ENCODE assay signal across 8 cellular contexts in the genomic region with DNA sequence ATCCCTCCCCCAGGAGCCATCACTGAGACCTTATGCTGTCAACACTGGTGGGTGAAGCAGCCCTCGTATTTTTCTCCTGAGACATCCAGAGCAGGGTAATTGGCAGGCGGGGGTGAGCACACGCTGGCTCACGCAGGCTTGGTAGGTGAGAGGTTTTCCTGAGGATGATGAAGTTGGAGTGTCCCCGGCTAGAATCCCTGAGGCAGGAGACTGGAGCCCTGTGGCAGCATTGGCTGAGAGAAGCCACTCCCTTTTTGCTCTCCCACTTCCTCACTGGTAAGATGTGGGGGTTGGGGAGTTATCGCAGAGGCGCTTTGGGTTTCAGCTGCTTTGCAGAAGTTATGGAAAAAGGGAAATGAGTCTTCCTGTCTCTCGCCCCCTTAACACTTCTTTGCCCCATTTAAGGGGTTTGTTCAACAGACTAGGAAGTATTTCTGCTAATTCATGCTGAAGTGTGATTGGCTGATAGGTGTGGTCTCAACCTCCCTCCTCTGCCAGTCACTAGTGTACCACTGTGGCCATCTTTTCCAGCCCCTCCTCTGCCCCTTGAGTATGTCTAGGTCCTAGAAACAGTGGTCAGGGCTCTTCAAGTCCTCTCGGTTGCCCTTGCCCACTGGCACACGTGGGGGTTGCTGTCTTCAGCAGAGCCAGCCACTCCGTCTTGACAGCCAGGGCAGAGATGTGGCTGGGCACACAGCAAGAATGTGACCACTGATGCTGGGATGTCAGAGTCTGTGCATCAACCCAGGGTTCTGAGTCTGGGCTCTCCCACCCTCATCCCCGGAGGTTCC. TPM values are rescaled to one million over a fixed set of nuclear protein-coding genes. Genes with fewer than 3 reads are reported as not detected.
A peak's percentile ranks its signal among the peaks of the same experiment; 100 is the strongest.
DNase-seq lines count a peak whose midpoint lies in the region; ATAC-seq and TF ChIP-seq lines count a peak whose summit lies in the region.

No MANE protein-coding gene starts in this region.

- H3K27me3 Mint-ChIP-seq in osteocyte (ENCODE audit: unreplicated experiment) (no peaks in the 10 kb centered on the region), Caco-2 (ENCODE audit: insufficient read depth, unreplicated experiment) (no peaks in the 10 kb centered on the region)

- H3K4me1 ChIP-seq in Caco-2: peaks cover 3% of the 10 kb centered on the region; the same call in 1 of the 2 replicates

- H3K4me3 Mint-ChIP-seq in osteocyte (ENCODE audit: unreplicated experiment) (peak overlapping the region; percentile 51), Caco-2 (ENCODE audit: unreplicated experiment) (no peak overlapping the region)

- no peaks in the 10 kb centered on the region; the same call in 1 of the 2 replicates for H3K36me3 ChIP-seq in Caco-2 (ENCODE audit: control insufficient read depth, insufficient read depth, low read length)

- H3K27me3 ChIP-seq in Caco-2 (replicated peaks; ENCODE audit: control insufficient read depth, insufficient read depth, low read length): no peaks in the 10 kb centered on the region

- CTCF ChIA-PET in Caco-2 (lab: Charles Lee): interaction anchor here (0.5 kb wide), 1 partner anchor 735 kb away, joined by 4 read pairs; no protein-coding TSS in a partner anchor

- H3K27ac Mint-ChIP-seq in osteocyte (ENCODE audit: unreplicated experiment): peak overlapping the region; percentile 82
- H3K27ac Mint-ChIP-seq in Caco-2 (ENCODE audit: unreplicated experiment): no peak overlapping the region

- ATAC-seq in GM19328 (IDR thresholded peaks at IDR 0.05; ENCODE audit: unreplicated experiment): peak; percentile 31
- ATAC-seq in HG03432 (IDR thresholded peaks at IDR 0.05; ENCODE audit: unreplicated experiment): peak; percentile 44

- intact Hi-C loops in Caco-2 (cut with micrococcal nuclease; ENCODE audit: unreplicated experiment): no loop called here

- BruUV-seq in Caco-2 (replicated peaks; lab: Mats Ljungman, UMichigan): no TSS peak

- no peaks in the 10 kb centered on the region for H3K9me3 Mint-ChIP-seq in osteocyte (ENCODE audit: unreplicated experiment)
- H3K9me3 Mint-ChIP-seq in Caco-2 (ENCODE audit: unreplicated experiment): no peaks in the 10 kb centered on the region

- H3K4me1 Mint-ChIP-seq in osteocyte (ENCODE audit: unreplicated experiment) (peaks cover 26% of the 10 kb centered on the region), Caco-2 (ENCODE audit: low read depth, unreplicated experiment) (no peaks in the 10 kb centered on the region)

- POLR2A ChIA-PET in Caco-2 (lab: Charles Lee): no interaction called here

- TF ChIP-seq CTCF in WI38 (IDR thresholded peaks at IDR 0.05; ENCODE audit: low read depth, low read length) (no peak), osteocyte (IDR thresholded peaks at IDR 0.05) (no peak), Caco-2 (IDR thresholded peaks at IDR 0.05; ENCODE audit: insufficient read depth in 1 of 2, low read depth in 1 of 2, low read length in 1 of 2, severe bottlenecking in 1 of 2, unreplicated experiment in 1 of 2) (no peak)

- peaks cover 4% of the 10 kb centered on the region for H3K36me3 Mint-ChIP-seq in osteocyte (ENCODE audit: unreplicated experiment)
- H3K36me3 Mint-ChIP-seq in Caco-2 (ENCODE audit: insufficient read depth, unreplicated experiment): peaks cover 75% of the 10 kb centered on the region

- H3K4me3 ChIP-seq in WI38 (ENCODE audit: low read depth, low read length): peak overlapping the region; percentile 4; the same call in 1 of the 2 replicates
- no peak overlapping the region for H3K4me3 ChIP-seq in Caco-2 (ENCODE audit: low read depth, low read length)

- DNase-seq in Ammon's horn (ENCODE audit: low spot score) (peak; percentile 76), fibroblast of gingiva (ENCODE audit: low read depth) (peak; percentile 59), osteocyte (ENCODE audit: extremely low spot score, unreplicated experiment) (no peak), Caco-2 (no peak), NCI-H524 treated with DMSO at 0.1 percent for 48 hours (lab: John Stamatoyannopoulos, UW) (no peak)

- H3K9me3 ChIP-seq in Caco-2: no peaks in the 10 kb centered on the region

RNA-seq across cellular contexts. Expression of gene ARPC1B, which starts 5.7 kb away (rescaled TPM):
- 76.1 and 84.9 TPM in 2 replicates for total RNA-seq in osteocyte
- 128 and 135 TPM in 2 replicates for total RNA-seq in Caco-2 (2022)

RNA-seq across cellular contexts. Expression of gene PDAP1, which starts 28.2 kb away (rescaled TPM):
- total RNA-seq in osteocyte: 107 and 116 TPM in 2 replicates
- total RNA-seq in Caco-2 (2022): 180 and 191 TPM in 2 replicates

RNA-seq across cellular contexts. Expression of gene BUD31, which starts 28.5 kb away (rescaled TPM):
- 112 and 131 TPM in 2 replicates for total RNA-seq in osteocyte
- total RNA-seq in Caco-2 (2022): 199 and 220 TPM in 2 replicates

RNA-seq across cellular contexts. Expression of gene ARPC1A, which starts 54.5 kb away (rescaled TPM):
- 103 and 105 TPM in 2 replicates for total RNA-seq in osteocyte
- total RNA-seq in Caco-2 (2022): 190 and 201 TPM in 2 replicates

RNA-seq across cellular contexts. Expression of gene PTCD1, which starts 58.4 kb away (rescaled TPM):
- 5.7 and 10.5 TPM in 2 replicates for total RNA-seq in osteocyte
- total RNA-seq in Caco-2 (2022): 59.6 TPM in 2 replicates

Comparison
In these comparisons a context has a peak if more than half of its experiments do, and no peak if none do; other contexts are left out.
1. DNase-seq: peak in Ammon's horn (single experiment) and fibroblast of gingiva (single experiment); none in osteocyte (single experiment), Caco-2 (0 of 2) and NCI-H524 treated with DMSO at 0.1 percent for 48 hours (single experiment).